In genomic region chr15:98689431-98689861, GRCh38 we compare ENCODE assay signal across 16 cellular contexts. TPM values are rescaled to one million over a fixed set of nuclear protein-coding genes. Genes with fewer than 3 reads are reported as not detected.
DNase-seq lines count a peak whose midpoint lies in the region; ATAC-seq and TF ChIP-seq lines count a peak whose summit lies in the region.
"Had no signal": no experiment of that assay in that cellular context is flagged by ENCODE, and none has a peak within 500 bp of the region (broad histone marks: within the 10 kb centered on the region; RNA-seq: fewer than 3 reads in every experiment).

No MANE protein-coding gene starts in this region.

- no peak overlapping the region for H3K4me3 ChIP-seq in HCT116 (replicated peaks in 1 of 2; ENCODE audit: low read depth in 1 of 2, low read length in 2 of 2)
- H3K4me3 ChIP-seq: left ventricle myocardium inferior, upper lobe of right lung had no signal

- no peak for TF ChIP-seq POLR2A in HCT116 (IDR thresholded peaks at IDR 0.05; ENCODE audit: borderline replicate concordance, extremely low read depth, insufficient read depth, insufficient read length)

- H3K4me2 ChIP-seq in HCT116 (ENCODE audit: low read length) = peak overlapping the region; percentile 39

- H3K9me3 ChIP-seq in HCT116 (ENCODE audit: control insufficient read depth in 1 of 2, insufficient read depth in 1 of 2, low read depth in 1 of 2, low read length in 2 of 2) = no peaks in the 10 kb centered on the region
- H3K9me3 ChIP-seq: left ventricle myocardium inferior, upper lobe of right lung had no signal

- no peaks in the 10 kb centered on the region for H4K20me1 ChIP-seq in HCT116 (ENCODE audit: insufficient read depth)

- H3K36me3 Mint-ChIP-seq in WTC11 = no peaks in the 10 kb centered on the region
- H3K36me3 Mint-ChIP-seq: activated naive CD4-positive, alpha-beta T cell treated with anti-CD3 and anti-CD28 coated beads, Interleukin-2, amount 50 U/mL, for 24 hours had no signal

- no peak for TF ChIP-seq RAD21 in HCT116 (IDR thresholded peaks at IDR 0.05; ENCODE audit: low read depth)

- H3K79me2 ChIP-seq in HCT116 (ENCODE audit: insufficient read depth, low read length) = no peaks in the 10 kb centered on the region

- H2AFZ ChIP-seq in HCT116 (ENCODE audit: low read depth, low read length, poor library complexity, severe bottlenecking) = no peak overlapping the region

- no peaks in the 10 kb centered on the region for H3K9me3 Mint-ChIP-seq in WTC11
- H3K9me3 Mint-ChIP-seq: activated naive CD4-positive, alpha-beta T cell treated with anti-CD3 and anti-CD28 coated beads, Interleukin-2, amount 50 U/mL, for 24 hours; dendritic cell treated with granulocyte-macrophage colony-stimulating factor and Interleukin-4, amounts not matched to agents 40 ng/mL and 50 ng/mL, for 4 days had no signal

- ATAC-seq in HCT116 (peak; percentile 52; the same call in 1 of the 2 replicates), WTC11 (no peak), foreskin keratinocyte (peak; percentile 76)
- ATAC-seq: upper lobe of right lung had no signal

- peak; percentile 15 for DNase-seq in A172 (ENCODE audit: low spot score)
- no peak for DNase-seq in HCT116 (ENCODE audit: low read depth, low spot score)
- no peak for DNase-seq in WTC11 (ENCODE audit: low spot score)
- DNase-seq in foreskin keratinocyte = peak in 1 of 2 donors; percentile 58
- DNase-seq in T-helper 9 cell = no peak
- no peak for DNase-seq in GF-D8 (lab: John Stamatoyannopoulos, UW)
- DNase-seq in AML-193 (lab: John Stamatoyannopoulos, UW) = no peak
- no peak for DNase-seq in activated CD8-positive, alpha-beta memory T cell treated with anti-CD3 and anti-CD28 coated beads for 24 hours
- DNase-seq: DMS79 treated with DMSO at 0.1 percent for 48 hours; head of caudate nucleus; Karpas-422; left ventricle myocardium inferior; stimulated activated CD4-positive, alpha-beta T cell treated with anti-CD3 and anti-CD28 coated beads, Interleukin-12 subunit alpha, Interleukin-12 subunit beta, amount 100 ng/mL, for 4 hours; upper lobe of right lung had no signal

- peak overlapping the region; percentile 64 for H3K27ac Mint-ChIP-seq in WTC11
- H3K27ac Mint-ChIP-seq: dendritic cell treated with granulocyte-macrophage colony-stimulating factor and Interleukin-4, amounts not matched to agents 40 ng/mL and 50 ng/mL, for 4 days had no signal

- no peaks in the 10 kb centered on the region for H3K36me3 ChIP-seq in HCT116 (ENCODE audit: control insufficient read depth in 1 of 2, insufficient read depth in 2 of 2, low read length in 2 of 2)
- H3K36me3 ChIP-seq: left ventricle myocardium inferior, upper lobe of right lung had no signal

- H3K4me1 ChIP-seq in HCT116 (ENCODE audit: control insufficient read depth in 1 of 2, insufficient read depth in 2 of 2, low read length in 2 of 2) (peaks cover 12 to 15% of the 10 kb centered on the region in 2 experiments), foreskin keratinocyte (peaks cover 2% of the 10 kb centered on the region)

- no peaks in the 10 kb centered on the region for H3K27me3 Mint-ChIP-seq in WTC11 (ENCODE audit: low read depth)
- H3K27me3 Mint-ChIP-seq: activated naive CD4-positive, alpha-beta T cell treated with anti-CD3 and anti-CD28 coated beads, Interleukin-2, amount 50 U/mL, for 24 hours; dendritic cell treated with granulocyte-macrophage colony-stimulating factor and Interleukin-4, amounts not matched to agents 40 ng/mL and 50 ng/mL, for 4 days had no signal

- POLR2A ChIA-PET in HCT116 (lab: Charles Lee) = no interaction called here
- POLR2A ChIA-PET in WTC11 (lab: Charles Lee) = no interaction called here

- no TSS peak for BruUV-seq in HCT116 (replicated peaks; lab: Mats Ljungman, UMichigan)

- TF ChIP-seq CTCF in HCT116 (IDR thresholded peaks at IDR 0.05 in 2 of 3, conservative IDR thresholded peaks at IDR 0.05 in 1 of 3; ENCODE audit: borderline replicate concordance in 1 of 3, insufficient read depth in 1 of 3, low read depth in 2 of 3, low read length in 2 of 3) = no peak
- TF ChIP-seq CTCF in WTC11 (IDR thresholded peaks at IDR 0.05) = no peak
- no peak for TF ChIP-seq CTCF in foreskin keratinocyte (conservative IDR thresholded peaks at IDR 0.05)

- H3K4me1 Mint-ChIP-seq in WTC11 = peaks cover 84% of the 10 kb centered on the region

- no peak overlapping the region for H3K9ac ChIP-seq in HCT116 (ENCODE audit: low read length)

- H3K9me2 ChIP-seq in HCT116 (ENCODE audit: insufficient read depth) = no peaks in the 10 kb centered on the region

- H3K4me3 Mint-ChIP-seq in WTC11 = no peak overlapping the region
- H3K4me3 Mint-ChIP-seq: activated naive CD4-positive, alpha-beta T cell treated with anti-CD3 and anti-CD28 coated beads, Interleukin-2, amount 50 U/mL, for 24 hours; dendritic cell treated with granulocyte-macrophage colony-stimulating factor and Interleukin-4, amounts not matched to agents 40 ng/mL and 50 ng/mL, for 4 days had no signal

- H3K27me3 ChIP-seq in HCT116 (ENCODE audit: insufficient read depth, low read length) = no peaks in the 10 kb centered on the region
- H3K27me3 ChIP-seq in foreskin keratinocyte = no peaks in the 10 kb centered on the region
- H3K27me3 ChIP-seq: upper lobe of right lung had no signal

- intact Hi-C loops in HCT116 (cut with micrococcal nuclease) = no loop called here

- H3K27ac ChIP-seq in HCT116 (ENCODE audit: low read depth, low read length) (no peak overlapping the region), foreskin keratinocyte (no peak overlapping the region)
- H3K27ac ChIP-seq: left ventricle myocardium inferior, upper lobe of right lung had no signal

- RAD21 ChIA-PET in HCT116 (lab: Charles Lee; ENCODE audit: low non-redundant PET in 1 of 2, low total read pairs in 2 of 2, uncharacterized antibody in 2 of 2, unreplicated experiment in 2 of 2) = no interaction called here

- CTCF ChIA-PET in HCT116 (lab: Charles Lee) = no interaction called here
- CTCF ChIA-PET in WTC11 (lab: Charles Lee) = no interaction called here

TF ChIP-seq in HCT116, 20 proteins besides CTCF, POLR2A, EP300 and RAD21 (continues in another document):
- TF ChIP-seq POLR2AphosphoS5 (IDR thresholded peaks at IDR 0.05; ENCODE audit: low read depth, low read length) (no peak), SP1 (IDR thresholded peaks at IDR 0.05; ENCODE audit: low read depth) (no peak), CBX3 (IDR thresholded peaks at IDR 0.05; ENCODE audit: low read depth) (no peak), ZFX (IDR thresholded peaks at IDR 0.05) (no peak), ATF3 (IDR thresholded peaks at IDR 0.05) (no peak), CEBPB (IDR thresholded peaks at IDR 0.05; ENCODE audit: low read depth) (peak; percentile 49; the same call in 1 of the 2 replicates)

TF ChIP-seq in WTC11, 78 proteins besides CTCF, POLR2A, EP300 and RAD21:
- TF ChIP-seq ATF2 (CRISPR knock-in tag; IDR thresholded peaks at IDR 0.05; ENCODE audit: borderline replicate concordance, low read depth) (no peak), GABPB1 (CRISPR knock-in tag; IDR thresholded peaks at IDR 0.05) (no peak), PRRX2 (CRISPR knock-in tag; IDR thresholded peaks at IDR 0.05) (no peak), ZNF281 (CRISPR knock-in tag; IDR thresholded peaks at IDR 0.05) (no peak)

RNA-seq across cellular contexts. Expression of gene IGF1R, which starts 41.1 kb away (rescaled TPM):
- total RNA-seq in A172 (2014; rRNA removed; shearing (Covaris generic)) = 6.1 and 9.4 TPM in 2 replicates
- total RNA-seq in HCT116 (2021; ENCODE audit: unreplicated experiment) = 16.3 TPM
- polyA plus RNA-seq in HCT116 (2012) = 4.8 and 5.0 TPM in 2 replicates
- total RNA-seq in WTC11 (2021) = 116 to 125 TPM (median 120 TPM) in 3 replicates
- total RNA-seq in foreskin keratinocyte = 30.1 and 38.4 TPM in 2 replicates
- 4.8 and 5.0 TPM in 2 replicates for polyA plus RNA-seq in foreskin keratinocyte
